Comparison of ENCODE assay signal across 17 cellular contexts in the genomic region with DNA sequence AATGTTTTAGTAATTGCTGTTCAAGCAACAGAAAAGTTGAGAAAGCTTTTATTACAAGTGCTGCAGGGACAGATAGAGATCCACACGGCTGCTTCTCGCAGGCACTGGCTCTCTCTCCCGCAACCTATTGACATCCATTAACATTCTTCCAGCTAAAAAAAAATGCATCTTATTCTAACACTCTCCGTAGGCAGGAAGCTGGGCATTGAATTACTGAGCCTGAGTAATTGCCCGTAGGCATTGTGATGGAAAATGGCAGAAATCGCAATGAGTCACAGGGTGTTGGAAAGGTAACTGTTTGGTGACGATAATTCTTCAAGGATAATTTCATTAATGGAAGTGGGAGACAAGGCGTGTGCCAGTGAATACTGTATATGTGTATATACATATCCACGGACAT.
DNase-seq lines count a peak whose midpoint lies in the region; ATAC-seq and TF ChIP-seq lines count a peak whose summit lies in the region.
"Had no signal": no experiment of that assay in that cellular context is flagged by ENCODE, and none has a peak within 500 bp of the region (broad histone marks: within the 10 kb centered on the region; RNA-seq: fewer than 3 reads in every experiment).

No MANE protein-coding gene starts in this region.

- peaks cover 22% of the 10 kb centered on the region for H3K9me3 Mint-ChIP-seq in osteocyte (ENCODE audit: unreplicated experiment)
- H3K9me3 Mint-ChIP-seq: activated T-cell treated with anti-CD3 and anti-CD28 coated beads, Interleukin-2, amount 50 U/mL, for 24 hours; central memory CD8-positive, alpha-beta T cell; natural killer cell treated with Interleukin-12 subunit alpha and Interleukin-12 subunit beta and Interleukin-15 and Interleukin-18, amount 100 ng/mL, for 72 hours had no signal

- POLR2A ChIA-PET in RWPE1 (lab: Yijun Ruan, JAX; ENCODE audit: low non-redundant PET) = no interaction called here

- DNase-seq in DMS153 treated with DMSO at 0.1 percent for 48 hours (lab: John Stamatoyannopoulos, UW; ENCODE audit: unreplicated experiment) = peak; percentile 48
- DNase-seq in M059J (ENCODE audit: low read depth) = peak; percentile 95
- peak; percentile 75 for DNase-seq in RWPE1 (ENCODE audit: low spot score)
- peak; percentile 63 for DNase-seq in kidney tubule cell (ENCODE audit: low spot score)
- no peak for DNase-seq in osteocyte (ENCODE audit: extremely low spot score, unreplicated experiment)
- no peak for DNase-seq in effector CD8-positive, alpha-beta T cell (lab: John Stamatoyannopoulos, UW)
- DNase-seq in posterior vena cava (ENCODE audit: low spot score) = no peak
- DNase-seq: activated CD4-positive, alpha-beta T cell treated with anti-CD3 and anti-CD28 coated beads, Interleukin-2, amount 50 U/mL, for 48 hours; activated T-cell treated with anti-CD3 and anti-CD28 coated beads, Interleukin-2, amount 50 U/mL, for 24 hours; foreskin melanocyte; lower lobe of right lung; NCI-H2107 had no signal

- peak overlapping the region; percentile 56; the same call in 1 of the 2 replicates for H3K27ac ChIP-seq in RWPE1
- H3K27ac ChIP-seq: HL-60, lower lobe of right lung, right atrium auricular region had no signal

- no peaks in the 10 kb centered on the region for H3K27me3 Mint-ChIP-seq in osteocyte (ENCODE audit: unreplicated experiment)

- TF ChIP-seq CTCF in RWPE1 (conservative IDR thresholded peaks at IDR 0.05; ENCODE audit: low read depth) = no peak
- no peak for TF ChIP-seq CTCF in osteocyte (IDR thresholded peaks at IDR 0.05)

- H3K36me3 Mint-ChIP-seq in osteocyte (ENCODE audit: unreplicated experiment) = no peaks in the 10 kb centered on the region
- H3K36me3 Mint-ChIP-seq: natural killer cell treated with Interleukin-12 subunit alpha and Interleukin-12 subunit beta and Interleukin-15 and Interleukin-18, amount 100 ng/mL, for 72 hours had no signal

- CTCF ChIA-PET in RWPE1 (lab: Yijun Ruan, JAX) = interaction anchor here (0.7 kb wide), 1 partner anchor 730 kb away, joined by 3 read pairs; no protein-coding TSS in a partner anchor

- no peaks in the 10 kb centered on the region for H3K4me1 Mint-ChIP-seq in osteocyte (ENCODE audit: unreplicated experiment)

- no peak overlapping the region for H3K27ac Mint-ChIP-seq in osteocyte (ENCODE audit: unreplicated experiment)
- H3K27ac Mint-ChIP-seq: activated T-cell treated with anti-CD3 and anti-CD28 coated beads, Interleukin-2, amount 50 U/mL, for 24 hours; natural killer cell treated with Interleukin-12 subunit alpha and Interleukin-12 subunit beta and Interleukin-15 and Interleukin-18, amount 100 ng/mL, for 72 hours had no signal

- ATAC-seq in HG02870 (IDR thresholded peaks at IDR 0.05; ENCODE audit: unreplicated experiment) = no peak
- ATAC-seq: lower lobe of right lung; natural killer cell treated with Interleukin-12 subunit alpha and Interleukin-12 subunit beta and Interleukin-15 and Interleukin-18, amount 100 ng/mL, for 72 hours had no signal

- intact Hi-C loops in posterior vena cava (cut with DNase I) = loop anchor here in 1 of 2 donors (1.0 kb wide), 1 partner anchor 33 kb away; no protein-coding TSS in a partner anchor

- no peak overlapping the region for H3K4me3 Mint-ChIP-seq in osteocyte (ENCODE audit: unreplicated experiment)
- H3K4me3 Mint-ChIP-seq: activated T-cell treated with anti-CD3 and anti-CD28 coated beads, Interleukin-2, amount 50 U/mL, for 24 hours; central memory CD8-positive, alpha-beta T cell; natural killer cell treated with Interleukin-12 subunit alpha and Interleukin-12 subunit beta and Interleukin-15 and Interleukin-18, amount 100 ng/mL, for 72 hours had no signal

Comparison
In these comparisons a context has a peak if more than half of its experiments do, and no peak if none do; other contexts are left out.
1. DNase-seq: peak in DMS153 treated with DMSO at 0.1 percent for 48 hours (single experiment), M059J (single experiment), RWPE1 (single experiment) and kidney tubule cell (single experiment); none in osteocyte (single experiment), effector CD8-positive, alpha-beta T cell (single experiment) and posterior vena cava (single experiment).